In the genomic region with DNA sequence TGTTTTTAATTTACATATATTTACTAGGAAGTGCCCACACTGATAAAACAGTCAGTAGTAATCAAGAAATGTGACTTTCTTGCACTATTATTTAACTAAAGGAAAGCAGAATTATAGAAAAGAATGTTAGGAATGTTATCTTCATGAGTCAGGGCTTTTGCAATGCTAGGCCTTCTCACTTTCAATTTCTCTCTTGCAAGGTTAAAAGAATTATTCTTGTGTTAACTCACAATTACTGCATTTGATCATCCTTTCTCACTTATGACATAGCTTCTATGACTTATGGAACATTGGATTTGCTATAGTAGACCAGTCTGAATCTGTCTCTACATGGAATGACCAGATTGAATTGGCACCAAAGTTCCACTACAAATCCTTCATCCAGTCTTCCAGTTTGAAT, we compare ENCODE assay signal across 14 cellular contexts.
A peak's percentile ranks its signal among the peaks of the same experiment; 100 is the strongest.
DNase-seq lines count a peak whose midpoint lies in the region; ATAC-seq and TF ChIP-seq lines count a peak whose summit lies in the region.
"Had no signal": no experiment of that assay in that cellular context is flagged by ENCODE, and none has a peak within 500 bp of the region (broad histone marks: within the 10 kb centered on the region; RNA-seq: fewer than 3 reads in every experiment).

No MANE protein-coding gene starts in this region.

- ATAC-seq in WTC11, result no peak
- ATAC-seq in HG02678 (IDR thresholded peaks at IDR 0.05; ENCODE audit: unreplicated experiment), result no peak
- ATAC-seq: GM12878 had no signal

- H3K27ac Mint-ChIP-seq in WTC11, result 0 out of 2 replicates have a peak overlapping the region, but pooled peaks have one; percentile 13
- H3K27ac Mint-ChIP-seq: immature natural killer cell had no signal

- TF ChIP-seq CTCF in WTC11 (IDR thresholded peaks at IDR 0.05) (no peak), foreskin fibroblast (IDR thresholded peaks at IDR 0.05; ENCODE audit: low read depth, low read length) (no peak), WERI-Rb-1 (IDR thresholded peaks at IDR 0.05; ENCODE audit: low read depth, low read length) (no peak)

- no peak overlapping the region for H3K4me3 Mint-ChIP-seq in WTC11
- H3K4me3 Mint-ChIP-seq: immature natural killer cell had no signal

- CTCF ChIA-PET in WTC11 (lab: Charles Lee), result interaction anchor here (1.6 kb wide), 1 partner anchor 12 kb away, joined by 4 read pairs; no protein-coding TSS in a partner anchor

- no peaks in the 10 kb centered on the region for H3K36me3 Mint-ChIP-seq in WTC11
- H3K36me3 Mint-ChIP-seq: immature natural killer cell had no signal

- POLR2A ChIA-PET in WTC11 (lab: Charles Lee), result no interaction called here

- H3K27me3 ChIP-seq in WERI-Rb-1 (ENCODE audit: insufficient read depth, low read depth, severe bottlenecking), result no peaks in the 10 kb centered on the region
- H3K27me3 ChIP-seq: neutrophil had no signal

- H3K4me1 Mint-ChIP-seq in WTC11, result peaks cover 25% of the 10 kb centered on the region
- H3K4me1 Mint-ChIP-seq: immature natural killer cell had no signal

- H3K9me3 ChIP-seq in WERI-Rb-1 (ENCODE audit: severe bottlenecking), result no peaks in the 10 kb centered on the region
- H3K9me3 ChIP-seq: neutrophil had no signal

- H3K36me3 ChIP-seq in WERI-Rb-1, result no peaks in the 10 kb centered on the region
- H3K36me3 ChIP-seq: neutrophil had no signal

- DNase-seq in HT1080 (ENCODE audit: low read depth) (peak; percentile 64), WTC11 (ENCODE audit: low spot score) (no peak), foreskin fibroblast (peak; percentile 21 to 69), renal cortical epithelial cell (ENCODE audit: low read depth) (peak; percentile 89), NCI-H2227 treated with DMSO at 0.1 percent for 48 hours (lab: John Stamatoyannopoulos, UW) (no peak), WERI-Rb-1 (no peak)
- DNase-seq: DMS 273 treated with DMSO at 0.1 percent for 48 hours; immature natural killer cell; NCI-H2029; stimulated activated CD4-positive, alpha-beta T cell treated with anti-CD3 and anti-CD28 coated beads, Interleukin-4, amount 100 ng/mL, for 24 hours had no signal

- no peaks in the 10 kb centered on the region for H3K9me3 Mint-ChIP-seq in WTC11
- H3K9me3 Mint-ChIP-seq: immature natural killer cell had no signal

- no peaks in the 10 kb centered on the region for H3K27me3 Mint-ChIP-seq in WTC11 (ENCODE audit: low read depth)

- H3K4me3 ChIP-seq in foreskin fibroblast (ENCODE audit: low read depth in 1 of 2, low read length in 2 of 2) (no peak overlapping the region), WERI-Rb-1 (ENCODE audit: low read depth, low read length) (no peak overlapping the region)
- H3K4me3 ChIP-seq: GM12878 had no signal

- H3K27ac ChIP-seq in WERI-Rb-1, result no peak overlapping the region
- H3K27ac ChIP-seq: neutrophil, VCaP had no signal

TF ChIP-seq in WTC11, 78 proteins besides CTCF, POLR2A, EP300 and RAD21:
- TF ChIP-seq, protein P1, sequence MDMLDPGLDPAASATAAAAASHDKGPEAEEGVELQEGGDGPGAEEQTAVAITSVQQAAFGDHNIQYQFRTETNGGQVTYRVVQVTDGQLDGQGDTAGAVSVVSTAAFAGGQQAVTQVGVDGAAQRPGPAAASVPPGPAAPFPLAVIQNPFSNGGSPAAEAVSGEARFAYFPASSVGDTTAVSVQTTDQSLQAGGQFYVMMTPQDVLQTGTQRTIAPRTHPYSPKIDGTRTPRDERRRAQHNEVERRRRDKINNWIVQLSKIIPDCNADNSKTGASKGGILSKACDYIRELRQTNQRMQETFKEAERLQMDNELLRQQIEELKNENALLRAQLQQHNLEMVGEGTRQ (CRISPR knock-in tag; IDR thresholded peaks at IDR 0.05), result no peak
- no peak for TF ChIP-seq MYBL2 (CRISPR knock-in tag; IDR thresholded peaks at IDR 0.05)
- no peak for TF ChIP-seq ZBTB21 (CRISPR knock-in tag; IDR thresholded peaks at IDR 0.05; ENCODE audit: borderline replicate concordance)
- TF ChIP-seq OVOL2 (CRISPR knock-in tag; IDR thresholded peaks at IDR 0.05; ENCODE audit: borderline replicate concordance), result no peak
- TF ChIP-seq NFE2L1 (CRISPR knock-in tag; IDR thresholded peaks at IDR 0.05), result no peak
- TF ChIP-seq, protein P2, sequence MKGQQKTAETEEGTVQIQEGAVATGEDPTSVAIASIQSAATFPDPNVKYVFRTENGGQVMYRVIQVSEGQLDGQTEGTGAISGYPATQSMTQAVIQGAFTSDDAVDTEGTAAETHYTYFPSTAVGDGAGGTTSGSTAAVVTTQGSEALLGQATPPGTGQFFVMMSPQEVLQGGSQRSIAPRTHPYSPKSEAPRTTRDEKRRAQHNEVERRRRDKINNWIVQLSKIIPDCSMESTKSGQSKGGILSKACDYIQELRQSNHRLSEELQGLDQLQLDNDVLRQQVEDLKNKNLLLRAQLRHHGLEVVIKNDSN (CRISPR knock-in tag; IDR thresholded peaks at IDR 0.05), result no peak
- no peak for TF ChIP-seq ETV6 (CRISPR knock-in tag; IDR thresholded peaks at IDR 0.05)
- no peak for TF ChIP-seq JUN (CRISPR knock-in tag; IDR thresholded peaks at IDR 0.05)
- TF ChIP-seq, protein P3, sequence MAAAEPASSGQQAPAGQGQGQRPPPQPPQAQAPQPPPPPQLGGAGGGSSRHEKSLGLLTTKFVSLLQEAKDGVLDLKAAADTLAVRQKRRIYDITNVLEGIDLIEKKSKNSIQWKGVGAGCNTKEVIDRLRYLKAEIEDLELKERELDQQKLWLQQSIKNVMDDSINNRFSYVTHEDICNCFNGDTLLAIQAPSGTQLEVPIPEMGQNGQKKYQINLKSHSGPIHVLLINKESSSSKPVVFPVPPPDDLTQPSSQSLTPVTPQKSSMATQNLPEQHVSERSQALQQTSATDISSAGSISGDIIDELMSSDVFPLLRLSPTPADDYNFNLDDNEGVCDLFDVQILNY (CRISPR knock-in tag; IDR thresholded peaks at IDR 0.05), result no peak
- TF ChIP-seq ATF1 (CRISPR knock-in tag; IDR thresholded peaks at IDR 0.05), result no peak

Comparison
In these comparisons a context has a peak if more than half of its experiments do, and no peak if none do; other contexts are left out.
1. DNase-seq: peak in HT1080 (single experiment), foreskin fibroblast (2 of 2) and renal cortical epithelial cell (single experiment); none in WTC11 (single experiment), NCI-H2227 treated with DMSO at 0.1 percent for 48 hours (single experiment) and WERI-Rb-1 (single experiment).